21 cellular contexts compared by ENCODE assay signal in genomic region chr3:16254933-16255725, GRCh38. TPM values are rescaled to one million over a fixed set of nuclear protein-coding genes. Genes with fewer than 3 reads are reported as not detected.
A peak's percentile ranks its signal among the peaks of the same experiment; 100 is the strongest.
DNase-seq lines count a peak whose midpoint lies in the region; ATAC-seq and TF ChIP-seq lines count a peak whose summit lies in the region.
"Had no signal": no experiment of that assay in that cellular context is flagged by ENCODE, and none has a peak within 500 bp of the region (broad histone marks: within the 10 kb centered on the region; RNA-seq: fewer than 3 reads in every experiment).

No MANE protein-coding gene starts in this region.

- H3K36me3 ChIP-seq in osteoblast (ENCODE audit: insufficient read depth, low read length), result peaks cover 12% of the 10 kb centered on the region

- H3K9me3 ChIP-seq in osteoblast (ENCODE audit: low read depth, low read length), result no peaks in the 10 kb centered on the region
- no peaks in the 10 kb centered on the region for H3K9me3 ChIP-seq in CD4-positive, alpha-beta T cell (ENCODE audit: control insufficient read depth, low read length)
- H3K9me3 ChIP-seq: pancreas had no signal

- no peak overlapping the region for H3K27ac Mint-ChIP-seq in activated CD8-positive, alpha-beta T cell treated with anti-CD3 and anti-CD28 coated beads, Interleukin-2, amount 10 ng/mL, durations not matched to agents 7 days and 5 days
- peak overlapping the region in 1 of 2 donors; percentile 70 for H3K27ac Mint-ChIP-seq in stimulated activated naive CD8-positive, alpha-beta T cell treated with anti-CD3 and anti-CD28 coated beads, Interleukin-15, amount 100 ng/mL, for 72 hours
- H3K27ac Mint-ChIP-seq in CD4-positive, alpha-beta T cell, result no peak overlapping the region

- H3K36me3 Mint-ChIP-seq in activated CD8-positive, alpha-beta T cell treated with anti-CD3 and anti-CD28 coated beads, Interleukin-2, amount 10 ng/mL, durations not matched to agents 7 days and 5 days (ENCODE audit: low read depth), result peaks cover 9% of the 10 kb centered on the region
- H3K36me3 Mint-ChIP-seq in CD4-positive, alpha-beta T cell (ENCODE audit: low read depth), result peaks cover 11% of the 10 kb centered on the region

- H3K4me3 Mint-ChIP-seq in activated CD8-positive, alpha-beta T cell treated with anti-CD3 and anti-CD28 coated beads, Interleukin-2, amount 10 ng/mL, durations not matched to agents 7 days and 5 days, result no peak overlapping the region
- no peak overlapping the region for H3K4me3 Mint-ChIP-seq in stimulated activated naive CD8-positive, alpha-beta T cell treated with anti-CD3 and anti-CD28 coated beads, Interleukin-15, amount 100 ng/mL, for 72 hours
- H3K4me3 Mint-ChIP-seq in CD4-positive, alpha-beta T cell, result no peak overlapping the region

- peak; percentile 27 for DNase-seq in stimulated activated CD4-positive, alpha-beta T cell treated with anti-CD3 and anti-CD28 coated beads, Interleukin-15, amount 100 ng/mL, for 24 hours
- no peak for DNase-seq in stimulated activated CD4-positive, alpha-beta T cell treated with anti-CD3 and anti-CD28 coated beads, Interleukin-4, amount 100 ng/mL, for 24 hours
- DNase-seq in NCI-H146 treated with DMSO at 0.1 percent for 48 hours (lab: John Stamatoyannopoulos, UW; ENCODE audit: unreplicated experiment) (peak; percentile 13), osteoblast (ENCODE audit: insufficient read length, low spot score, missing footprints) (no peak), sciatic nerve (ENCODE audit: low spot score) (no peak)
- no peak for DNase-seq in activated CD8-positive, alpha-beta T cell treated with anti-CD3 and anti-CD28 coated beads, Interleukin-2, amount 10 ng/mL, durations not matched to agents 7 days and 5 days
- no peak for DNase-seq in stimulated activated naive CD8-positive, alpha-beta T cell treated with anti-CD3 and anti-CD28 coated beads, Interleukin-15, amount 100 ng/mL, for 72 hours
- DNase-seq in CD4-positive, alpha-beta T cell, result no peak
- DNase-seq: activated gamma-delta T cell; AML-193; aorta; central memory CD4-positive, alpha-beta T cell; DMS79 treated with DMSO at 0.1 percent for 48 hours; foreskin keratinocyte; GM23248; mammary epithelial cell; NCI-H1694 treated with DMSO at 0.1 percent for 48 hours; NCI-H510A; pancreas; stimulated activated CD4-positive, alpha-beta T cell treated with anti-CD3 and anti-CD28 coated beads, Interleukin-2, amount 100 ng/mL, for 48 hours had no signal

- TF ChIP-seq CTCF in osteoblast (IDR thresholded peaks at IDR 0.05; ENCODE audit: extremely low read depth, low read depth, low read length), result no peak
- no peak for TF ChIP-seq CTCF in CD4-positive, alpha-beta T cell (IDR thresholded peaks at IDR 0.05)

- H3K4me2 ChIP-seq in osteoblast (ENCODE audit: insufficient read depth, low read length), result no peak overlapping the region

- CTCF ChIA-PET in activated CD8-positive, alpha-beta T cell treated with anti-CD3 and anti-CD28 coated beads, Interleukin-2, amount 10 ng/mL, durations not matched to agents 7 days and 5 days (lab: Charles Lee), result interaction anchor here (1.0 to 2.2 kb wide), 3 partner anchors 9 to 439 kb away, joined by 3 to 13 read pairs (median 5); partner anchors contain the start of genes DPH3 and OXNAD1
- CTCF ChIA-PET in CD4-positive, alpha-beta T cell (lab: Charles Lee), result no interaction called here

- H3K27ac ChIP-seq in osteoblast (ENCODE audit: low read depth, low read length), result no peak overlapping the region
- H3K27ac ChIP-seq in CD4-positive, alpha-beta T cell (ENCODE audit: low read depth, low read length), result no peak overlapping the region
- H3K27ac ChIP-seq: foreskin keratinocyte, GM23248, pancreas had no signal

- H3K27me3 ChIP-seq in osteoblast (ENCODE audit: insufficient read depth, low read length), result no peaks in the 10 kb centered on the region
- no peaks in the 10 kb centered on the region for H3K27me3 ChIP-seq in CD4-positive, alpha-beta T cell (ENCODE audit: control insufficient read depth, insufficient read depth, low read length)
- H3K27me3 ChIP-seq: foreskin keratinocyte, pancreas had no signal

- intact Hi-C loops in CD4-positive, alpha-beta T cell (cut with DNase I, micrococcal nuclease), result no loop called here
- intact Hi-C loops in sciatic nerve (cut with DNase I), result loop anchor here (5.0 kb wide), 1 partner anchor 213 kb away; no protein-coding TSS in a partner anchor

- H3K4me1 Mint-ChIP-seq in activated CD8-positive, alpha-beta T cell treated with anti-CD3 and anti-CD28 coated beads, Interleukin-2, amount 10 ng/mL, durations not matched to agents 7 days and 5 days (ENCODE audit: low read depth), result peaks cover 20% of the 10 kb centered on the region
- H3K4me1 Mint-ChIP-seq in stimulated activated naive CD8-positive, alpha-beta T cell treated with anti-CD3 and anti-CD28 coated beads, Interleukin-15, amount 100 ng/mL, for 72 hours, result peaks cover 12% of the 10 kb centered on the region
- H3K4me1 Mint-ChIP-seq in CD4-positive, alpha-beta T cell (ENCODE audit: low read depth), result peaks cover 6% of the 10 kb centered on the region

- H3K4me3 ChIP-seq in osteoblast (ENCODE audit: insufficient read depth, low read length), result no peak overlapping the region
- H3K4me3 ChIP-seq: GM23248, pancreas had no signal

- no peaks in the 10 kb centered on the region for H4K20me1 ChIP-seq in osteoblast (ENCODE audit: insufficient read depth, low read length)

- no peaks in the 10 kb centered on the region for H3K9me3 Mint-ChIP-seq in activated CD8-positive, alpha-beta T cell treated with anti-CD3 and anti-CD28 coated beads, Interleukin-2, amount 10 ng/mL, durations not matched to agents 7 days and 5 days (ENCODE audit: insufficient read depth)
- H3K9me3 Mint-ChIP-seq in stimulated activated naive CD8-positive, alpha-beta T cell treated with anti-CD3 and anti-CD28 coated beads, Interleukin-15, amount 100 ng/mL, for 72 hours, result no peaks in the 10 kb centered on the region
- H3K9me3 Mint-ChIP-seq in CD4-positive, alpha-beta T cell, result no peaks in the 10 kb centered on the region

- H2AFZ ChIP-seq in osteoblast (ENCODE audit: low read length), result no peak overlapping the region
- H2AFZ ChIP-seq: GM23248 had no signal

- no peaks in the 10 kb centered on the region for H3K27me3 Mint-ChIP-seq in activated CD8-positive, alpha-beta T cell treated with anti-CD3 and anti-CD28 coated beads, Interleukin-2, amount 10 ng/mL, durations not matched to agents 7 days and 5 days (ENCODE audit: low read depth)
- H3K27me3 Mint-ChIP-seq in stimulated activated naive CD8-positive, alpha-beta T cell treated with anti-CD3 and anti-CD28 coated beads, Interleukin-15, amount 100 ng/mL, for 72 hours, result no peaks in the 10 kb centered on the region
- no peaks in the 10 kb centered on the region for H3K27me3 Mint-ChIP-seq in CD4-positive, alpha-beta T cell

- H3K79me2 ChIP-seq in osteoblast (ENCODE audit: insufficient read depth, low read length), result no peaks in the 10 kb centered on the region

- peak; percentile 58 for ATAC-seq in activated CD8-positive, alpha-beta T cell treated with anti-CD3 and anti-CD28 coated beads, Interleukin-2, amount 10 ng/mL, durations not matched to agents 7 days and 5 days
- ATAC-seq in stimulated activated naive CD8-positive, alpha-beta T cell treated with anti-CD3 and anti-CD28 coated beads, Interleukin-15, amount 100 ng/mL, for 72 hours, result peak; percentile 71
- ATAC-seq in CD4-positive, alpha-beta T cell (ENCODE audit: poor library complexity), result no peak
- ATAC-seq in sciatic nerve, result no peak
- ATAC-seq: foreskin keratinocyte, pancreas, Right ventricle myocardium inferior had no signal

- POLR2A ChIA-PET in activated CD8-positive, alpha-beta T cell treated with anti-CD3 and anti-CD28 coated beads, Interleukin-2, amount 10 ng/mL, durations not matched to agents 7 days and 5 days (lab: Charles Lee), result interaction anchor here (0.6 kb wide), 1 partner anchor 56 kb away, joined by 3 read pairs; no protein-coding TSS in a partner anchor
- POLR2A ChIA-PET in CD4-positive, alpha-beta T cell (lab: Charles Lee), result interaction anchor here (1.0 kb wide), 1 partner anchor 10 kb away, joined by 3 read pairs; the partner anchor contains the start of genes DPH3 and OXNAD1

- peaks cover 6% of the 10 kb centered on the region for H3K4me1 ChIP-seq in osteoblast (ENCODE audit: insufficient read depth, low read length)
- H3K4me1 ChIP-seq: foreskin keratinocyte had no signal

RNA-seq across cellular contexts. Expression of gene DPH3, which starts 9.6 kb away (rescaled TPM):
- total RNA-seq in activated CD8-positive, alpha-beta T cell treated with anti-CD3 and anti-CD28 coated beads, Interleukin-2, amount 10 ng/mL, durations not matched to agents 7 days and 5 days, result 10 to 100 TPM; 18.2 to 20.5 TPM
- total RNA-seq in osteoblast (21.4 and 27.4 TPM in 2 replicates), sciatic nerve (19.4 TPM)
- total RNA-seq in CD4-positive, alpha-beta T cell, result 10 to 100 TPM; 10.5 to 12.8 TPM

RNA-seq across cellular contexts. Expression of gene OXNAD1, which starts 9.9 kb away (rescaled TPM):
- 10 to 100 TPM; 68.2 to 69.1 TPM for total RNA-seq in activated CD8-positive, alpha-beta T cell treated with anti-CD3 and anti-CD28 coated beads, Interleukin-2, amount 10 ng/mL, durations not matched to agents 7 days and 5 days
- total RNA-seq in osteoblast, result 11.2 and 11.9 TPM in 2 replicates
- total RNA-seq in CD4-positive, alpha-beta T cell, result 100 to 1,000 TPM; 135 TPM
- 12.6 TPM for total RNA-seq in sciatic nerve

Comparison
In these comparisons a context has a peak if more than half of its experiments do, and no peak if none do; other contexts are left out.
1. DNase-seq: peak in stimulated activated CD4-positive, alpha-beta T cell treated with anti-CD3 and anti-CD28 coated beads, Interleukin-15, amount 100 ng/mL, for 24 hours (single experiment) and NCI-H146 treated with DMSO at 0.1 percent for 48 hours (single experiment); none in stimulated activated CD4-positive, alpha-beta T cell treated with anti-CD3 and anti-CD28 coated beads, Interleukin-4, amount 100 ng/mL, for 24 hours (single experiment), activated CD8-positive, alpha-beta T cell treated with anti-CD3 and anti-CD28 coated beads, Interleukin-2, amount 10 ng/mL, durations not matched to agents 7 days and 5 days (single experiment), stimulated activated naive CD8-positive, alpha-beta T cell treated with anti-CD3 and anti-CD28 coated beads, Interleukin-15, amount 100 ng/mL, for 72 hours (0 of 2), osteoblast (single experiment), CD4-positive, alpha-beta T cell (0 of 10) and sciatic nerve (single experiment).
2. ATAC-seq: peak in activated CD8-positive, alpha-beta T cell treated with anti-CD3 and anti-CD28 coated beads, Interleukin-2, amount 10 ng/mL, durations not matched to agents 7 days and 5 days (single experiment) and stimulated activated naive CD8-positive, alpha-beta T cell treated with anti-CD3 and anti-CD28 coated beads, Interleukin-15, amount 100 ng/mL, for 72 hours (single experiment); none in CD4-positive, alpha-beta T cell (single experiment) and sciatic nerve (single experiment).